Comparison of ENCODE assay signal across 23 cellular contexts in genomic region chr4:74394476-74395136, GRCh38. TPM values are rescaled to one million over a fixed set of nuclear protein-coding genes. Genes with fewer than 3 reads are reported as not detected.
DNase-seq lines count a peak whose midpoint lies in the region; ATAC-seq, FAIRE-seq and TF ChIP-seq lines count a peak whose summit lies in the region.
"Had no signal": no experiment of that assay in that cellular context is flagged by ENCODE, and none has a peak within 500 bp of the region (broad histone marks: within the 10 kb centered on the region; RNA-seq: fewer than 3 reads in every experiment).

No MANE protein-coding gene starts in this region.

- 68 to 84% (median 70%) methylated on average over 5 of the region's 5 CpGs for WGBS in small intestine, 3 donors
- 79 to 83% (median 82%) methylated on average over 5 of the region's 5 CpGs for WGBS in psoas muscle, 3 donors

- intact Hi-C loops in psoas muscle (cut with DNase I): no loop called here

- H3K27ac ChIP-seq in SJSA1: peak overlapping the region; percentile 52
- H3K27ac ChIP-seq in epithelial cell of prostate: peak overlapping the region; percentile 54
- peak overlapping the region in 1 of 2 donors; percentile 11 for H3K27ac ChIP-seq in small intestine (ENCODE audit: low read depth in 1 of 2, low read length in 1 of 2)
- no peak overlapping the region for H3K27ac ChIP-seq in psoas muscle
- H3K27ac ChIP-seq: neural progenitor cell, upper lobe of right lung had no signal

- no peak for FAIRE-seq in small intestine (lab: Jason Lieb, UNC)
- FAIRE-seq: GM19239 had no signal

- H3K36me3 ChIP-seq in SJSA1 (no peaks in the 10 kb centered on the region), small intestine (ENCODE audit: control insufficient read depth in 2 of 2, insufficient read depth in 2 of 2, low read length in 2 of 2) (no peaks in the 10 kb centered on the region), psoas muscle (ENCODE audit: insufficient read depth in 1 of 2, low read depth in 1 of 2) (no peaks in the 10 kb centered on the region)
- H3K36me3 ChIP-seq: neural progenitor cell, Peyer's patch, upper lobe of right lung had no signal

- DNase-seq in HT-29 (ENCODE audit: low spot score) (peak; percentile 82), SJSA1 (ENCODE audit: low read depth in 1 of 2, low spot score in 2 of 2) (peak; percentile 59 to 71), epithelial cell of prostate (ENCODE audit: low read depth, low spot score) (no peak), small intestine (peak; percentile 87), HCEC 1CT (no peak), psoas muscle (no peak)
- DNase-seq: activated CD4-positive, alpha-beta T cell treated with anti-CD3 and anti-CD28 coated beads, Interleukin-2, amount 10 ng/mL, durations not matched to agents 24 days and 14 days; activated naive CD8-positive, alpha-beta T cell treated with anti-CD3 and anti-CD28 coated beads, Interleukin-2, amount 10 ng/mL, durations not matched to agents 7 days and 5 days; activated T-cell treated with anti-CD3 and anti-CD28 coated beads, Interleukin-2, amount 50 U/mL, for 1 hour; CD4-positive, CD25-positive, alpha-beta regulatory T cell; hippocampal formation; NCI-H187 treated with DMSO at 0.1 percent for 48 hours; NCI-H526; Peyer's patch; right cardiac atrium; stimulated activated CD4-positive, alpha-beta T cell treated with anti-CD3 and anti-CD28 coated beads, Interleukin-4, amount 100 ng/mL, for 24 hours; T-helper 17 cell; upper lobe of right lung had no signal

- H3K27me3 ChIP-seq in SJSA1 (replicated peaks): no peaks in the 10 kb centered on the region
- no peaks in the 10 kb centered on the region for H3K27me3 ChIP-seq in small intestine (ENCODE audit: control insufficient read depth in 2 of 2, insufficient read depth in 2 of 2, low read length in 2 of 2)
- H3K27me3 ChIP-seq in psoas muscle (ENCODE audit: insufficient read depth in 3 of 3, low read length in 2 of 3): no peaks in the 10 kb centered on the region
- H3K27me3 ChIP-seq: neural progenitor cell, Peyer's patch, upper lobe of right lung had no signal

- H3K4me3 ChIP-seq in SJSA1: no peak overlapping the region
- no peak overlapping the region for H3K4me3 ChIP-seq in small intestine (ENCODE audit: low read depth in 1 of 2, low read length in 2 of 2)
- H3K4me3 ChIP-seq in psoas muscle: no peak overlapping the region
- H3K4me3 ChIP-seq: neural progenitor cell, Peyer's patch, upper lobe of right lung had no signal

- no peak for TF ChIP-seq CTCF in psoas muscle (IDR thresholded peaks at IDR 0.05)

- ATAC-seq in GM18519 (IDR thresholded peaks at IDR 0.05; ENCODE audit: low FRiP score, unreplicated experiment) (no peak), psoas muscle (no peak), GM18868 (IDR thresholded peaks at IDR 0.05; ENCODE audit: unreplicated experiment) (no peak)
- ATAC-seq: T-helper 17 cell, upper lobe of right lung had no signal

- H3K9me3 ChIP-seq in SJSA1 (replicated peaks) (no peaks in the 10 kb centered on the region), small intestine (ENCODE audit: control insufficient read depth, low read depth) (no peaks in the 10 kb centered on the region), psoas muscle (no peaks in the 10 kb centered on the region)
- H3K9me3 ChIP-seq: Peyer's patch, upper lobe of right lung had no signal

- peaks cover 21% of the 10 kb centered on the region for H3K4me1 ChIP-seq in SJSA1 (replicated peaks)
- H3K4me1 ChIP-seq in small intestine (ENCODE audit: control insufficient read depth in 2 of 2, insufficient read depth in 1 of 2, low read depth in 1 of 2, low read length in 1 of 2): no peaks in the 10 kb centered on the region
- H3K4me1 ChIP-seq in psoas muscle: no peaks in the 10 kb centered on the region
- H3K4me1 ChIP-seq: neural progenitor cell, upper lobe of right lung had no signal

RNA-seq across cellular contexts. Expression of gene EREG, which starts 29.7 kb away (rescaled TPM):
- 67.4 and 74.0 TPM in 2 replicates for total RNA-seq in HT-29 (2014; rRNA removed; shearing (Covaris generic))
- total RNA-seq in SJSA1 (2014; rRNA removed; shearing (Covaris generic)): not detected in 2 replicates
- under 1 TPM in 2 of 3 donors, not detected in 1; 0.22 to 0.75 TPM for polyA plus RNA-seq in small intestine
- under 1 TPM in 1 of 4 donors, not detected in 3; 0.20 TPM for total RNA-seq in psoas muscle
- polyA plus RNA-seq in psoas muscle: under 1 TPM in 1 of 3 donors, not detected in 2; 0.03 TPM
- total RNA-seq: activated CD4-positive, alpha-beta T cell treated with anti-CD3 and anti-CD28 coated beads, Interleukin-2, amount 10 ng/mL, durations not matched to agents 24 days and 14 days; activated naive CD8-positive, alpha-beta T cell treated with anti-CD3 and anti-CD28 coated beads, Interleukin-2, amount 10 ng/mL, durations not matched to agents 7 days and 5 days had no signal
- polyA plus RNA-seq: CD4-positive, CD25-positive, alpha-beta regulatory T cell; liver had no signal

RNA-seq across cellular contexts. Expression of gene AREG, which starts 50.3 kb away (rescaled TPM):
- 156 and 173 TPM in 2 replicates for total RNA-seq in HT-29 (2014; rRNA removed; shearing (Covaris generic))
- 0.25 and 0.79 TPM in 2 replicates for total RNA-seq in SJSA1 (2014; rRNA removed; shearing (Covaris generic))
- 10 to 100 TPM in 1 of 3 donors, 1 to 10 TPM in 2; 1.3 to 13.2 (median 3.0) TPM for polyA plus RNA-seq in small intestine
- 1 to 10 TPM in 2 of 4 donors, under 1 TPM in 1, not detected in 1; 0.25 to 1.3 (median 1.2) TPM for total RNA-seq in psoas muscle
- 1 to 10 TPM in 1 of 3 donors, under 1 TPM in 2; 0.29 to 1.2 (median 0.31) TPM for polyA plus RNA-seq in psoas muscle
- total RNA-seq: liver had no signal

Comparison
In these comparisons a context has a peak if more than half of its experiments do, and no peak if none do; other contexts are left out.
1. DNase-seq: peak in HT-29 (single experiment), SJSA1 (2 of 2) and small intestine (single experiment); none in epithelial cell of prostate (single experiment), HCEC 1CT (single experiment) and psoas muscle (0 of 2).
2. RNA of gene EREG, which starts 29.7 kb away (total RNA-seq): 67.4 to 74.0 TPM in HT-29; 0.20 TPM in psoas muscle and not detected in SJSA1; every median in the first group is over 10 times any median in the second.
3. RNA of gene AREG, which starts 50.3 kb away (total RNA-seq): 156 to 173 TPM in HT-29; 0.25 to 1.3 TPM in psoas muscle and 0.25 to 0.79 TPM in SJSA1; every median in the first group is over 10 times any median in the second.